In the genomic region with DNA sequence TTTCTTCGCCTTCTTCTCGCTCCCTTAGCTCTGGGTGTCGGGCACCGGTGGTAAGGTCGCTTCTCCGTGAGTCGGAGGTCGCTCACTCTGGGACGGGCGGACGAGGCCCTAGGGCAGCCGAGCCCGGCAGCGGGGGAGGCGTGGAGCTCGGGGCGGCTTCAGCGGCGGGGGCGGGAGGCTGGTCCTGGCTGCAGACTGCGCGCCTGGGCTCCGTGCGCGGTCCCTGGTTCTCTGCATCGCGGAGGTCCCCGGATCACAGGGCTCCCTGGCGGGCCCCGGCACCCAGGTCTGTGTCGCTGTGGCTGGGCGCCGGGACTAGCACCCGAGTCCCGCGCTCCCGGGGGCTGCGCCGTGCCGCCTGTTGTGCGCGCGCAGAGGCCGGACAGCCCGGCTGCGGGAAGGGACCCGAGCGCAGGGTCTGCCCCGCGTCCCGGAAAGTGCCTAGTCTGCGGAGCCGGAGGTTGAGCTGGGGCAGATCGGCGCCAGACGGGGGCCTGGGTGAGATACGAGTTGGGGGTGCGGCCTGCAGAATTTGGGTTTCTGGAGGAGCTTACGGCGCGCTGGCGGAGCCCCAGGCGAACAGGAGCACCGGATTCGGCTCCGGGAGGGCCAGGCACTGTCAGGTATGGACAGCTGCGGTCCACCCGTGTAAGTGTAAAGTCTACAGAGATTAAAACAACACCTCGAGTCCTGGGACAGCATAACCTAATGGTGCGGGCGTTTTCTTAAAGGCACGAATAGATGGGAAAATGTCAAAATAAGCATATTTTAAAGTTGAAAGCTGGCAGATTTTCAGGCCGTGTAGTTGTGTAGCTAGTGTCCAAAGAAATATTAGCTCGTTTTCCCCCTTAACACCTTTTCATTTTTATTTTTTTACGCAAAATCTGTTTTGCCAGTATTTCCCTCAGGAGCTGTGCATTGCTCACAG, we compare ENCODE assay signal across 8 cellular contexts.
A peak's percentile ranks its signal among the peaks of the same experiment; 100 is the strongest.
DNase-seq lines count a peak whose midpoint lies in the region; ATAC-seq and TF ChIP-seq lines count a peak whose summit lies in the region.

No MANE protein-coding gene starts in this region.

- H3K4me1 Mint-ChIP-seq in dendritic cell treated with granulocyte-macrophage colony-stimulating factor and Interleukin-4, amounts not matched to agents 40 ng/mL and 50 ng/mL, for 4 days (ENCODE audit: low read depth) = peaks cover 23% of the 10 kb centered on the region
- no peaks in the 10 kb centered on the region for H3K4me1 Mint-ChIP-seq in memory B cell
- H3K4me1 Mint-ChIP-seq in stimulated activated naive B cell treated with anti-CD40 and anti-IgM and Interleukin-4, amounts not matched to agents 10 μg/mL and 1 μg/mL and 100 μg/mL, for 72 hours = peaks cover 2 to 18% of the 10 kb centered on the region in 2 donors

- peak overlapping the region; percentile 87 for H3K4me3 Mint-ChIP-seq in dendritic cell treated with granulocyte-macrophage colony-stimulating factor and Interleukin-4, amounts not matched to agents 40 ng/mL and 50 ng/mL, for 4 days
- H3K4me3 Mint-ChIP-seq in memory B cell = peak overlapping the region; percentile 81
- peak overlapping the region; percentile 82 to 86 for H3K4me3 Mint-ChIP-seq in stimulated activated naive B cell treated with anti-CD40 and anti-IgM and Interleukin-4, amounts not matched to agents 10 μg/mL and 1 μg/mL and 100 μg/mL, for 72 hours

- peak overlapping the region; percentile 92 for H3K27ac Mint-ChIP-seq in dendritic cell treated with granulocyte-macrophage colony-stimulating factor and Interleukin-4, amounts not matched to agents 40 ng/mL and 50 ng/mL, for 4 days
- no peak overlapping the region for H3K27ac Mint-ChIP-seq in memory B cell
- H3K27ac Mint-ChIP-seq in stimulated activated naive B cell treated with anti-CD40 and anti-IgM and Interleukin-4, amounts not matched to agents 10 μg/mL and 1 μg/mL and 100 μg/mL, for 72 hours = peak overlapping the region; percentile 31

- peak overlapping the region; percentile 92 for H2AFZ ChIP-seq in SU-DHL-6 (ENCODE audit: low read depth, low read length, severe bottlenecking)

- no peaks in the 10 kb centered on the region for H3K9me3 ChIP-seq in SU-DHL-6 (ENCODE audit: insufficient read depth, low read length)

- intact Hi-C loops in dendritic cell treated with granulocyte-macrophage colony-stimulating factor and Interleukin-4, amounts not matched to agents 40 ng/mL and 50 ng/mL, for 4 days (cut with micrococcal nuclease) = loop anchor here (5.0 to 10.0 kb wide), 4 partner anchors 130 to 368 kb away; a partner anchor contains a TSS

- H3K9me3 Mint-ChIP-seq in dendritic cell treated with granulocyte-macrophage colony-stimulating factor and Interleukin-4, amounts not matched to agents 40 ng/mL and 50 ng/mL, for 4 days = no peaks in the 10 kb centered on the region
- no peaks in the 10 kb centered on the region for H3K9me3 Mint-ChIP-seq in memory B cell
- no peaks in the 10 kb centered on the region for H3K9me3 Mint-ChIP-seq in stimulated activated naive B cell treated with anti-CD40 and anti-IgM and Interleukin-4, amounts not matched to agents 10 μg/mL and 1 μg/mL and 100 μg/mL, for 72 hours

- no peaks in the 10 kb centered on the region for H3K27me3 ChIP-seq in SU-DHL-6 (ENCODE audit: low read length)

- H3K9ac ChIP-seq in SU-DHL-6 (ENCODE audit: low read length) = peak overlapping the region; percentile 61

- H3F3A ChIP-seq in SU-DHL-6 (ENCODE audit: insufficient read depth) = 0 out of 2 replicates have a peak, but pooled peaks cover 2% of the 10 kb centered on the region

- no peaks in the 10 kb centered on the region for H3K36me3 ChIP-seq in SU-DHL-6 (ENCODE audit: low read length)

- ATAC-seq in GM19025 (IDR thresholded peaks at IDR 0.05; ENCODE audit: low read depth, unreplicated experiment) (peak; percentile 33), HG03159 (IDR thresholded peaks at IDR 0.05; ENCODE audit: unreplicated experiment) (peak; percentile 38), memory B cell (ENCODE audit: low read depth) (peak; percentile 32)
- peak; percentile 42 to 52 for ATAC-seq in stimulated activated naive B cell treated with anti-CD40 and anti-IgM and Interleukin-4, amounts not matched to agents 10 μg/mL and 1 μg/mL and 100 μg/mL, for 72 hours (replicated peaks)

- no peaks in the 10 kb centered on the region for H4K20me1 ChIP-seq in SU-DHL-6 (ENCODE audit: low read depth, low read length)

- H3K36me3 Mint-ChIP-seq in dendritic cell treated with granulocyte-macrophage colony-stimulating factor and Interleukin-4, amounts not matched to agents 40 ng/mL and 50 ng/mL, for 4 days (ENCODE audit: low read depth) = peaks cover 7% of the 10 kb centered on the region
- H3K36me3 Mint-ChIP-seq in memory B cell = no peaks in the 10 kb centered on the region
- no peaks in the 10 kb centered on the region for H3K36me3 Mint-ChIP-seq in stimulated activated naive B cell treated with anti-CD40 and anti-IgM and Interleukin-4, amounts not matched to agents 10 μg/mL and 1 μg/mL and 100 μg/mL, for 72 hours

- no peaks in the 10 kb centered on the region for H3K79me2 ChIP-seq in SU-DHL-6 (ENCODE audit: insufficient read depth, low read length)

- peak overlapping the region; percentile 71 for H3K4me3 ChIP-seq in SU-DHL-6 (ENCODE audit: insufficient read depth, low read length, poor library complexity, severe bottlenecking)

- DNase-seq in AG20443 (ENCODE audit: low spot score) (peak; percentile 35), memory B cell (ENCODE audit: low spot score in 2 of 2) (peak in 1 of 2 donors; percentile 11), SW 1271 (lab: John Stamatoyannopoulos, UW) (no peak)
- no peak for DNase-seq in stimulated activated naive B cell treated with anti-CD40 and anti-IgM and Interleukin-4, amounts not matched to agents 10 μg/mL and 1 μg/mL and 100 μg/mL, for 72 hours

- H3K4me2 ChIP-seq in SU-DHL-6 (ENCODE audit: low read depth, low read length, poor library complexity, severe bottlenecking) = peak overlapping the region; percentile 71

- peak overlapping the region; percentile 64 for H3K27ac ChIP-seq in SU-DHL-6 (ENCODE audit: low read depth, low read length)

- H3K9me2 ChIP-seq in SU-DHL-6 (replicated peaks; ENCODE audit: insufficient read depth, low read length) = no peaks in the 10 kb centered on the region

- no peak for TF ChIP-seq CTCF in SU-DHL-6 (IDR thresholded peaks at IDR 0.05; ENCODE audit: insufficient read depth, low read length, poor library complexity, severe bottlenecking)

- peaks cover 24% of the 10 kb centered on the region for H3K27me3 Mint-ChIP-seq in dendritic cell treated with granulocyte-macrophage colony-stimulating factor and Interleukin-4, amounts not matched to agents 40 ng/mL and 50 ng/mL, for 4 days
- peaks cover 12% of the 10 kb centered on the region for H3K27me3 Mint-ChIP-seq in memory B cell
- H3K27me3 Mint-ChIP-seq in stimulated activated naive B cell treated with anti-CD40 and anti-IgM and Interleukin-4, amounts not matched to agents 10 μg/mL and 1 μg/mL and 100 μg/mL, for 72 hours = peaks cover 25 to 30% of the 10 kb centered on the region in 2 donors
